ENCODE assay signal across 8 cellular contexts in genomic region chr14:75293920-75294648, GRCh38. TPM values are rescaled to one million over a fixed set of nuclear protein-coding genes. Genes with fewer than 3 reads are reported as not detected.
A peak's percentile ranks its signal among the peaks of the same experiment; 100 is the strongest.
DNase-seq lines count a peak whose midpoint lies in the region; ATAC-seq and TF ChIP-seq lines count a peak whose summit lies in the region.

No MANE protein-coding gene starts in this region.

- H3K27ac Mint-ChIP-seq in H9: peak overlapping the region; percentile 94 to 99 (median 96); a peak in 5 of 7 replicates
- peak overlapping the region; percentile 64 to 82 for H3K27ac Mint-ChIP-seq in natural killer cell treated with Interleukin-12 subunit alpha and Interleukin-12 subunit beta and Interleukin-15 and Interleukin-18, amount 100 ng/mL, for 72 hours

- H3K4me2 ChIP-seq in H9 (ENCODE audit: insufficient read depth, insufficient read length, low read length) (peak overlapping the region; percentile 89), Loucy (ENCODE audit: low read depth, low read length, poor library complexity, severe bottlenecking) (peak overlapping the region; percentile 87)

- no peak overlapping the region for H2AFZ ChIP-seq in H9 (ENCODE audit: low read length)
- H2AFZ ChIP-seq in Loucy (ENCODE audit: low read length): peak overlapping the region; percentile 91

- H3K9me3 ChIP-seq in H9 (ENCODE audit: control insufficient read depth, low read depth, low read length): no peaks in the 10 kb centered on the region
- no peaks in the 10 kb centered on the region for H3K9me3 ChIP-seq in Loucy (ENCODE audit: insufficient read depth, low read depth, low read length)
- no peaks in the 10 kb centered on the region for H3K9me3 ChIP-seq in RWPE2 (ENCODE audit: severe bottlenecking)

- peak overlapping the region; percentile 92 for H2BK120ac ChIP-seq in H9 (ENCODE audit: low read depth, low read length, poor library complexity, severe bottlenecking)

- no peak overlapping the region for H2AK5ac ChIP-seq in H9 (ENCODE audit: insufficient read length, low read length)

- H3K27me3 ChIP-seq in H9 (ENCODE audit: insufficient read depth, low read length) (no peaks in the 10 kb centered on the region), Loucy (ENCODE audit: insufficient read depth, low read length, poor library complexity, severe bottlenecking) (no peaks in the 10 kb centered on the region), RWPE2 (ENCODE audit: insufficient read depth, poor library complexity, severe bottlenecking) (no peaks in the 10 kb centered on the region)

- H3K4me3 ChIP-seq in Loucy (ENCODE audit: low read length, poor library complexity, severe bottlenecking): peak overlapping the region; percentile 85
- H3K4me3 ChIP-seq in RWPE2 (ENCODE audit: severe bottlenecking): peak overlapping the region; percentile 52

- H3K4me1 ChIP-seq in H9 (ENCODE audit: insufficient read depth, low read length) (peaks cover 4% of the 10 kb centered on the region; the same call in 1 of the 2 replicates), Loucy (ENCODE audit: insufficient read depth, low read length, poor library complexity, severe bottlenecking) (peaks cover 18% of the 10 kb centered on the region), RWPE2 (ENCODE audit: insufficient read depth, poor library complexity, severe bottlenecking) (peaks cover 24% of the 10 kb centered on the region)

- H3K79me2 ChIP-seq in H9 (ENCODE audit: insufficient read depth, low read length) (no peaks in the 10 kb centered on the region), Loucy (ENCODE audit: insufficient read depth, low read length) (no peaks in the 10 kb centered on the region)

- H2BK12ac ChIP-seq in H9 (ENCODE audit: insufficient read length, low read depth, low read length): peak overlapping the region; percentile 58

- H3K23ac ChIP-seq in H9 (ENCODE audit: insufficient read length, low read depth, low read length): no peak overlapping the region

- H3K27me3 Mint-ChIP-seq in H9 (ENCODE audit: low read depth): no peaks in the 10 kb centered on the region; the same call in 1 of the 2 replicates
- peaks cover 7 to 9% of the 10 kb centered on the region in 2 donors for H3K27me3 Mint-ChIP-seq in natural killer cell treated with Interleukin-12 subunit alpha and Interleukin-12 subunit beta and Interleukin-15 and Interleukin-18, amount 100 ng/mL, for 72 hours

- H3K9ac ChIP-seq in H9 (ENCODE audit: extremely low read depth, insufficient read length, low read length): peak overlapping the region; percentile 72
- H3K9ac ChIP-seq in Loucy (ENCODE audit: low read depth, low read length, poor library complexity, severe bottlenecking): peak overlapping the region; percentile 48

- H3K36me3 ChIP-seq in Loucy (ENCODE audit: insufficient read depth, low read length) (no peaks in the 10 kb centered on the region), RWPE2 (ENCODE audit: low read depth) (no peaks in the 10 kb centered on the region)

- H3K27ac ChIP-seq in H9 (ENCODE audit: insufficient read length, low read depth, low read length): peak overlapping the region; percentile 85
- H3K27ac ChIP-seq in RWPE2 (ENCODE audit: poor library complexity, severe bottlenecking): peak overlapping the region; percentile 80

- H3K9me3 Mint-ChIP-seq in H9: no peaks in the 10 kb centered on the region
- no peaks in the 10 kb centered on the region for H3K9me3 Mint-ChIP-seq in natural killer cell treated with Interleukin-12 subunit alpha and Interleukin-12 subunit beta and Interleukin-15 and Interleukin-18, amount 100 ng/mL, for 72 hours

- H3K4ac ChIP-seq in H9 (ENCODE audit: low read depth, low read length): peak overlapping the region; percentile 50; the same call in 1 of the 2 replicates

- no peak overlapping the region for H2BK20ac ChIP-seq in H9 (ENCODE audit: low read depth, low read length, poor library complexity, severe bottlenecking)

- no peak overlapping the region for H2BK15ac ChIP-seq in H9 (ENCODE audit: low read depth, low read length)

- H3F3A ChIP-seq in Loucy (ENCODE audit: low read depth): no peaks in the 10 kb centered on the region

- H3K79me1 ChIP-seq in H9 (ENCODE audit: insufficient read depth, low read depth, low read length, poor library complexity, severe bottlenecking): no peaks in the 10 kb centered on the region

- ATAC-seq in RWPE2 (ENCODE audit: low read depth): peak; percentile 91
- ATAC-seq in natural killer cell treated with Interleukin-12 subunit alpha and Interleukin-12 subunit beta and Interleukin-15 and Interleukin-18, amount 100 ng/mL, for 72 hours: peak; percentile 98 to 99

- H4K20me1 ChIP-seq in H9 (ENCODE audit: control insufficient read depth, insufficient read depth, insufficient read length) (no peaks in the 10 kb centered on the region), Loucy (ENCODE audit: insufficient read depth, low read length, poor library complexity, severe bottlenecking) (no peaks in the 10 kb centered on the region)

- H3K9me2 ChIP-seq in Loucy (replicated peaks; ENCODE audit: low read depth, low read length): no peaks in the 10 kb centered on the region

- peak overlapping the region; percentile 97 for H3K18ac ChIP-seq in H9 (ENCODE audit: insufficient read length, low read depth, low read length)

- peak; percentile 96 for DNase-seq in EH (ENCODE audit: low read depth)
- peak; percentile 98 for DNase-seq in H9
- DNase-seq in RWPE2 (ENCODE audit: low spot score): peak; percentile 95
- DNase-seq in activated T-helper 9 cell treated with anti-CD3 and anti-CD28 coated beads, Interleukin-2, amount 50 U/mL, for 16 hours (ENCODE audit: low read depth): peak; percentile 91
- DNase-seq in fibroblast of peridontal ligament (ENCODE audit: extremely low read depth): peak; percentile 96
- peak; percentile 95 for DNase-seq in natural killer cell treated with Interleukin-12 subunit alpha and Interleukin-12 subunit beta and Interleukin-15 and Interleukin-18, amount 100 ng/mL, for 72 hours (ENCODE audit: low spot score)
- DNase-seq in stimulated activated naive CD4-positive, alpha-beta T cell treated with Interleukin-2 at 50 U/mL for 16 hours (lab: John Stamatoyannopoulos, UW): peak; percentile 93

- no CpG with 5 or more reads among the region's 59 CpGs for WGBS in H9 (ENCODE audit: extremely low coverage, insufficient read length, low lambda C conversion rate)

- H3K14ac ChIP-seq in H9 (ENCODE audit: insufficient read depth, low read length): peak overlapping the region; percentile 97

- no peak overlapping the region for H4K5ac ChIP-seq in H9 (ENCODE audit: insufficient read length, low read depth, low read length)

- H3K23me2 ChIP-seq in H9 (ENCODE audit: insufficient read length, low read depth, low read length, poor library complexity, severe bottlenecking): peaks cover 11% of the 10 kb centered on the region

- H3K4me1 Mint-ChIP-seq in H9: peaks cover 12 to 17% of the 10 kb centered on the region in 2 experiments
- H3K4me1 Mint-ChIP-seq in natural killer cell treated with Interleukin-12 subunit alpha and Interleukin-12 subunit beta and Interleukin-15 and Interleukin-18, amount 100 ng/mL, for 72 hours (ENCODE audit: low read depth in 2 of 2): peaks cover 18 to 19% of the 10 kb centered on the region in 2 donors

- H4K91ac ChIP-seq in H9 (ENCODE audit: insufficient read length, low read depth, low read length): no peak overlapping the region

- peak overlapping the region; percentile 74 to 89 for H3K4me3 Mint-ChIP-seq in H9
- peak overlapping the region; percentile 83 for H3K4me3 Mint-ChIP-seq in natural killer cell treated with Interleukin-12 subunit alpha and Interleukin-12 subunit beta and Interleukin-15 and Interleukin-18, amount 100 ng/mL, for 72 hours

- no peak overlapping the region for H4K8ac ChIP-seq in H9 (replicated peaks; ENCODE audit: insufficient read length, low read depth, low read length)

- H3K36me3 Mint-ChIP-seq in H9 (ENCODE audit: insufficient read depth in 1 of 3, low read depth in 3 of 3): no peaks in the 10 kb centered on the region
- H3K36me3 Mint-ChIP-seq in natural killer cell treated with Interleukin-12 subunit alpha and Interleukin-12 subunit beta and Interleukin-15 and Interleukin-18, amount 100 ng/mL, for 72 hours: no peaks in the 10 kb centered on the region

- no peak overlapping the region for H3K56ac ChIP-seq in H9 (ENCODE audit: insufficient read length, low read depth, low read length)

- H2BK5ac ChIP-seq in H9 (ENCODE audit: insufficient read length, low read length): peak overlapping the region; percentile 14

- peak overlapping the region; percentile 59 for H3T11ph ChIP-seq in H9 (ENCODE audit: low read length)

- no peak for TF ChIP-seq CTCF in H9 (conservative IDR thresholded peaks at IDR 0.05)
- no peak for TF ChIP-seq CTCF in Loucy (conservative IDR thresholded peaks at IDR 0.05; ENCODE audit: low read length)
- TF ChIP-seq CTCF in RWPE2 (IDR thresholded peaks at IDR 0.05; ENCODE audit: poor library complexity, severe bottlenecking): no peak

RNA-seq across cellular contexts. Expression of gene FOS, which starts 15.5 kb away (rescaled TPM):
- total RNA-seq in H9 (2021): 28.1 and 33.9 TPM in 2 replicates
- 10 to 100 TPM; 25.3 to 35.2 TPM for total RNA-seq in natural killer cell treated with Interleukin-12 subunit alpha and Interleukin-12 subunit beta and Interleukin-15 and Interleukin-18, amount 100 ng/mL, for 72 hours

Comparison
In these comparisons a context has a peak if more than half of its experiments do, and no peak if none do; other contexts are left out.
1. Peak in every context shown above with its lines: DNase-seq, ATAC-seq, H3K4me3 ChIP-seq and H3K27ac ChIP-seq.